In the genomic region with DNA sequence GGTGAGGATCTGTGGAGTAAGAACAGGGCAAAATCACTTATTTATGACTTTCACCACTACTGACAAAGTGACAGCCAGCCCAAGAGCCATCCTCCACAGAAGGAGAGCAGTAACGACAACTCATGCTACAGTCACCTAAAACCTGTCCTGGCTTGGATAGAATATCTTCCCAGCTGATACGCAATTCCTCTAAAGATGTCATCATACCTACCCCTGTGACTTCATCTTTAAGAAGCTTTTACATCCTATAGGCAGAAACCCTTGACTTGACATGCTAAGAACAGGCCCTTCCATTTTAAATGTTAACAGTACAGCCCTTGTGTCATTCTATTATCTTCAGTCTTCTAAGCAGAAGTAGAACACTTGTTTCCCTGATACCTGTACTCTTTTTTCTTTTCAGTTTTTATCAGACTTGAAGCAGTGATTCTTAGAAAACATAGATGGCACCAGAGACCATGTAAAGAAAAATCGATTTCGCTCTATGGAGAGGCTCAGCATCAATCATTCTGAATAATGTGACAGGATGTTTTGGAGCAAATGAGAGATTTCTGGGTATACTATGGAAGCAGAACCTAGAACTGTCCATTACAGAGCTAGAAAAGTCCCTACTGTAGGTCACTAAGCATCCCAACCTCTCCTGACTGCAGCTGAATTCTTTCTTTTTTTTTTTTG, we compare ENCODE assay signal across 1 cellular context.
TF ChIP-seq lines count a peak whose summit lies in the region.

No MANE protein-coding gene starts in this region.

TF ChIP-seq in HCT116, 20 proteins besides CTCF, POLR2A, EP300 and RAD21 (continued from another document):
- TF ChIP-seq, protein P1, sequence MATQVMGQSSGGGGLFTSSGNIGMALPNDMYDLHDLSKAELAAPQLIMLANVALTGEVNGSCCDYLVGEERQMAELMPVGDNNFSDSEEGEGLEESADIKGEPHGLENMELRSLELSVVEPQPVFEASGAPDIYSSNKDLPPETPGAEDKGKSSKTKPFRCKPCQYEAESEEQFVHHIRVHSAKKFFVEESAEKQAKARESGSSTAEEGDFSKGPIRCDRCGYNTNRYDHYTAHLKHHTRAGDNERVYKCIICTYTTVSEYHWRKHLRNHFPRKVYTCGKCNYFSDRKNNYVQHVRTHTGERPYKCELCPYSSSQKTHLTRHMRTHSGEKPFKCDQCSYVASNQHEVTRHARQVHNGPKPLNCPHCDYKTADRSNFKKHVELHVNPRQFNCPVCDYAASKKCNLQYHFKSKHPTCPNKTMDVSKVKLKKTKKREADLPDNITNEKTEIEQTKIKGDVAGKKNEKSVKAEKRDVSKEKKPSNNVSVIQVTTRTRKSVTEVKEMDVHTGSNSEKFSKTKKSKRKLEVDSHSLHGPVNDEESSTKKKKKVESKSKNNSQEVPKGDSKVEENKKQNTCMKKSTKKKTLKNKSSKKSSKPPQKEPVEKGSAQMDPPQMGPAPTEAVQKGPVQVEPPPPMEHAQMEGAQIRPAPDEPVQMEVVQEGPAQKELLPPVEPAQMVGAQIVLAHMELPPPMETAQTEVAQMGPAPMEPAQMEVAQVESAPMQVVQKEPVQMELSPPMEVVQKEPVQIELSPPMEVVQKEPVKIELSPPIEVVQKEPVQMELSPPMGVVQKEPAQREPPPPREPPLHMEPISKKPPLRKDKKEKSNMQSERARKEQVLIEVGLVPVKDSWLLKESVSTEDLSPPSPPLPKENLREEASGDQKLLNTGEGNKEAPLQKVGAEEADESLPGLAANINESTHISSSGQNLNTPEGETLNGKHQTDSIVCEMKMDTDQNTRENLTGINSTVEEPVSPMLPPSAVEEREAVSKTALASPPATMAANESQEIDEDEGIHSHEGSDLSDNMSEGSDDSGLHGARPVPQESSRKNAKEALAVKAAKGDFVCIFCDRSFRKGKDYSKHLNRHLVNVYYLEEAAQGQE (IDR thresholded peaks at IDR 0.05; ENCODE audit: low read depth): no peak
- TF ChIP-seq YY1 (IDR thresholded peaks at IDR 0.05; ENCODE audit: extremely low read depth, insufficient replicate concordance, low read depth, low read length) (no peak), SP1 (IDR thresholded peaks at IDR 0.05; ENCODE audit: low read depth) (no peak), CEBPB (IDR thresholded peaks at IDR 0.05; ENCODE audit: low read depth) (no peak), EGR1 (IDR thresholded peaks at IDR 0.05; ENCODE audit: low read depth) (no peak), TCF7L2 (IDR thresholded peaks at IDR 0.05; ENCODE audit: borderline replicate concordance, extremely low read depth, insufficient read depth, insufficient read length) (no peak), CBX3 (IDR thresholded peaks at IDR 0.05; ENCODE audit: low read depth) (no peak)
